Comparison of ENCODE assay signal across 9 cellular contexts in the genomic region with DNA sequence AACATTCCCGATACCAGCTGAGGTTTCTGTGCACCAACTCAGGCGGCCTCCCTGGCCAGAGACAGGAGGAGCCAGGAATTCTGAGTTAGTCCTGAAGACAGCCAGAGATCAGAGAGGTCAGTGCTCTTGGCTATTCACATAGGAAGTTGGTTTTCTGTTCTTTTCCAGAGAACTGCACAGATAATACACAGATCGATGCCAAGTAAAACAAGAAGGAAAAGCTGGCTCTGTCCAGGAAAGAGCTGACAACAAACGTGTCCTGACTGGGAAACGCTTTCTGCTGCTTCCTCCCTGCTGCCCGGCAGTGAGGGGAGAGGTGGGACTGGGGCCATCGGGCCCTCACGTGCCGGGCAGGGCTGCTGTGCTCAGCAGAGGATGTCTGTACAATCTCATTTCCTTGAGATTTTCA.
DNase-seq lines count a peak whose midpoint lies in the region; ATAC-seq and TF ChIP-seq lines count a peak whose summit lies in the region.
"Had no signal": no experiment of that assay in that cellular context is flagged by ENCODE, and none has a peak within 500 bp of the region (broad histone marks: within the 10 kb centered on the region; RNA-seq: fewer than 3 reads in every experiment).

No MANE protein-coding gene starts in this region.

- H3K36me3 ChIP-seq in osteoblast (ENCODE audit: insufficient read depth, low read length): no peaks in the 10 kb centered on the region
- no peaks in the 10 kb centered on the region for H3K36me3 ChIP-seq in uterus

- no peak overlapping the region for H3K4me2 ChIP-seq in osteoblast (ENCODE audit: insufficient read depth, low read length)

- peak overlapping the region; percentile 1 for H3K27ac Mint-ChIP-seq in activated naive CD4-positive, alpha-beta T cell treated with anti-CD3 and anti-CD28 coated beads, Interleukin-2, amount 10 ng/mL, durations not matched to agents 7 days and 5 days

- H3K4me3 ChIP-seq in osteoblast (ENCODE audit: insufficient read depth, low read length) (no peak overlapping the region), uterus (no peak overlapping the region)

- no peak for DNase-seq in activated naive CD4-positive, alpha-beta T cell treated with anti-CD3 and anti-CD28 coated beads, Interleukin-2, amount 10 ng/mL, durations not matched to agents 7 days and 5 days
- DNase-seq in activated naive CD4-positive, alpha-beta T cell treated with Interleukin-2 at 50 U/mL for 16 hours: no peak
- peak; percentile 30 for DNase-seq in fibroblast of the conjunctiva (ENCODE audit: low read depth)
- peak; percentile 36 for DNase-seq in osteoblast (ENCODE audit: insufficient read length, low spot score, missing footprints)
- peak; percentile 38 to 51 for DNase-seq in uterus
- DNase-seq in NCI-H748 (lab: John Stamatoyannopoulos, UW; ENCODE audit: unreplicated experiment): no peak
- no peak for DNase-seq in SHP77 (lab: John Stamatoyannopoulos, UW)
- DNase-seq: NCI-H187 treated with DMSO at 0.1 percent for 48 hours had no signal

- H3K9me3 ChIP-seq in osteoblast (ENCODE audit: low read depth, low read length) (no peaks in the 10 kb centered on the region), uterus (no peaks in the 10 kb centered on the region)

- H3K27me3 ChIP-seq in osteoblast (ENCODE audit: insufficient read depth, low read length) (no peaks in the 10 kb centered on the region), uterus (no peaks in the 10 kb centered on the region)

- no peak for ATAC-seq in HG03108 (IDR thresholded peaks at IDR 0.05; ENCODE audit: unreplicated experiment)

- H2AFZ ChIP-seq in osteoblast (ENCODE audit: low read length): no peak overlapping the region

- H3K9me3 Mint-ChIP-seq in activated naive CD4-positive, alpha-beta T cell treated with anti-CD3 and anti-CD28 coated beads, Interleukin-2, amount 10 ng/mL, durations not matched to agents 7 days and 5 days: no peaks in the 10 kb centered on the region

- no peak overlapping the region for H3K4me3 Mint-ChIP-seq in activated naive CD4-positive, alpha-beta T cell treated with anti-CD3 and anti-CD28 coated beads, Interleukin-2, amount 10 ng/mL, durations not matched to agents 7 days and 5 days

- CTCF ChIA-PET in activated naive CD4-positive, alpha-beta T cell treated with anti-CD3 and anti-CD28 coated beads, Interleukin-2, amount 10 ng/mL, durations not matched to agents 7 days and 5 days (lab: Charles Lee): no interaction called here

- H3K27me3 Mint-ChIP-seq in activated naive CD4-positive, alpha-beta T cell treated with anti-CD3 and anti-CD28 coated beads, Interleukin-2, amount 10 ng/mL, durations not matched to agents 7 days and 5 days: peaks cover 29% of the 10 kb centered on the region

- H3K27ac ChIP-seq in osteoblast (ENCODE audit: low read depth, low read length) (no peak overlapping the region), uterus (peak overlapping the region; percentile 34 to 52)

- H3K36me3 Mint-ChIP-seq in activated naive CD4-positive, alpha-beta T cell treated with anti-CD3 and anti-CD28 coated beads, Interleukin-2, amount 10 ng/mL, durations not matched to agents 7 days and 5 days: peaks cover 3% of the 10 kb centered on the region

- intact Hi-C loops in uterus (cut with DNase I; ENCODE audit: low total_unique reads): no loop called here

- peaks cover 39% of the 10 kb centered on the region for H3K4me1 Mint-ChIP-seq in activated naive CD4-positive, alpha-beta T cell treated with anti-CD3 and anti-CD28 coated beads, Interleukin-2, amount 10 ng/mL, durations not matched to agents 7 days and 5 days

- TF ChIP-seq POLR2A in uterus (IDR thresholded peaks at IDR 0.05): no peak

- H3K4me1 ChIP-seq in osteoblast (ENCODE audit: insufficient read depth, low read length) (no peaks in the 10 kb centered on the region), uterus (no peaks in the 10 kb centered on the region)

- TF ChIP-seq CTCF in osteoblast (IDR thresholded peaks at IDR 0.05; ENCODE audit: extremely low read depth, low read depth, low read length) (no peak), uterus (IDR thresholded peaks at IDR 0.05) (no peak)

- no peaks in the 10 kb centered on the region for H3K79me2 ChIP-seq in osteoblast (ENCODE audit: insufficient read depth, low read length)

- H4K20me1 ChIP-seq in osteoblast (ENCODE audit: insufficient read depth, low read length): no peaks in the 10 kb centered on the region

Comparison
In these comparisons a context has a peak if more than half of its experiments do, and no peak if none do; other contexts are left out.
1. DNase-seq: peak in fibroblast of the conjunctiva (single experiment), osteoblast (single experiment) and uterus (2 of 2); none in activated naive CD4-positive, alpha-beta T cell treated with anti-CD3 and anti-CD28 coated beads, Interleukin-2, amount 10 ng/mL, durations not matched to agents 7 days and 5 days (single experiment), activated naive CD4-positive, alpha-beta T cell treated with Interleukin-2 at 50 U/mL for 16 hours (single experiment), NCI-H748 (single experiment) and SHP77 (0 of 2).